Comparison of ENCODE assay signal across 1 cellular context in genomic region chr11:10808553-10809372, GRCh38.
TF ChIP-seq lines count a peak whose summit lies in the region.

Gene EIF4G2 (minus strand): TSS chr11:10808926.

TF ChIP-seq in HepG2, 621 proteins besides CTCF, POLR2A, EP300 and RAD21 (continued from another document and continues in another):
- TF ChIP-seq MED1 (CRISPR knock-in tag; IDR thresholded peaks at IDR 0.05) (peak; percentile 83), ZNF260 (CRISPR knock-in tag; IDR thresholded peaks at IDR 0.05; ENCODE audit: borderline replicate concordance, low read depth) (no peak), ZNF761 (CRISPR knock-in tag; conservative IDR thresholded peaks at IDR 0.05) (0 out of 2 replicates have a peak, but pooled peaks have one; percentile 79), WIZ (CRISPR knock-in tag; IDR thresholded peaks at IDR 0.05) (peak; percentile 34; the same call in 1 of the 2 replicates), MTF2 (CRISPR knock-in tag; IDR thresholded peaks at IDR 0.05; ENCODE audit: borderline replicate concordance) (peak; percentile 62; the same call in 1 of the 2 replicates), DR1 (CRISPR knock-in tag; IDR thresholded peaks at IDR 0.05) (peak; percentile 99), ASH2L (IDR thresholded peaks at IDR 0.05; ENCODE audit: insufficient read length, low read depth, low read length) (peak; percentile 68), ZNF546 (CRISPR knock-in tag; conservative IDR thresholded peaks at IDR 0.05) (0 out of 2 replicates have a peak, but pooled peaks have one; percentile 74), ZSCAN31 (CRISPR knock-in tag; IDR thresholded peaks at IDR 0.05; ENCODE audit: low read depth) (peak; percentile 80; the same call in 1 of the 2 replicates), PLSCR1 (CRISPR knock-in tag; IDR thresholded peaks at IDR 0.05; ENCODE audit: borderline replicate concordance) (no peak), ZNF687 (CRISPR knock-in tag; IDR thresholded peaks at IDR 0.05) (peak; percentile 85), ZNF382 (CRISPR knock-in tag; IDR thresholded peaks at IDR 0.05; ENCODE audit: borderline replicate concordance) (no peak), ARNT2 (CRISPR knock-in tag; IDR thresholded peaks at IDR 0.05; ENCODE audit: low read depth) (peak; percentile 45; the same call in 1 of the 2 replicates), YEATS2 (CRISPR knock-in tag; IDR thresholded peaks at IDR 0.05; ENCODE audit: borderline replicate concordance) (peak; percentile 74; the same call in 1 of the 2 replicates), PHB2 (IDR thresholded peaks at IDR 0.05; ENCODE audit: partially characterized antibody) (no peak), RAD51 (IDR thresholded peaks at IDR 0.05; ENCODE audit: borderline replicate concordance) (no peak), FUBP1 (CRISPR knock-in tag; IDR thresholded peaks at IDR 0.05; ENCODE audit: borderline replicate concordance) (no peak), KMT2A (CRISPR knock-in tag; IDR thresholded peaks at IDR 0.05) (peak; percentile 83), KMT2B (CRISPR knock-in tag; IDR thresholded peaks at IDR 0.05) (peak; percentile 76), ZNF704 (CRISPR knock-in tag; IDR thresholded peaks at IDR 0.05; ENCODE audit: borderline replicate concordance) (peak; percentile 74; the same call in 1 of the 2 replicates), ZNF20 (CRISPR knock-in tag; IDR thresholded peaks at IDR 0.05) (peak; percentile 72; the same call in 1 of the 2 replicates), ZNF557 (CRISPR knock-in tag; IDR thresholded peaks at IDR 0.05) (0 out of 2 replicates have a peak, but pooled peaks have one; percentile 29), NFKB2 (CRISPR knock-in tag; IDR thresholded peaks at IDR 0.05; ENCODE audit: borderline replicate concordance) (peak; percentile 53; the same call in 1 of the 2 replicates), HES4 (CRISPR knock-in tag; IDR thresholded peaks at IDR 0.05; ENCODE audit: borderline replicate concordance) (peak; percentile 55), ZBTB26 (CRISPR knock-in tag; IDR thresholded peaks at IDR 0.05; ENCODE audit: borderline replicate concordance) (peak; percentile 27; the same call in 1 of the 2 replicates), TFDP2 (CRISPR knock-in tag; IDR thresholded peaks at IDR 0.05) (peak; percentile 55), ZNF343 (CRISPR knock-in tag; IDR thresholded peaks at IDR 0.05) (peak; percentile 85), ZNF17 (CRISPR knock-in tag; IDR thresholded peaks at IDR 0.05) (no peak), SOX13 (IDR thresholded peaks at IDR 0.05) (no peak), SOX13 (CRISPR knock-in tag; conservative IDR thresholded peaks at IDR 0.05 in 1 of 2, IDR thresholded peaks at IDR 0.05 in 1 of 2) (peak in 1 of 2 experiments; percentile 31; a peak in 1 of 4 replicates)
- TF ChIP-seq, protein P1, sequence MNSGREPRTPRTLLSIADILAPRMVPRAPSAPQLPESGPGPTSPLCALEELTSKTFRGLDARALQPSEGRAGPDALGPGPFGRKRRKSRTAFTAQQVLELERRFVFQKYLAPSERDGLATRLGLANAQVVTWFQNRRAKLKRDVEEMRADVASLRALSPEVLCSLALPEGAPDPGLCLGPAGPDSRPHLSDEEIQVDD (CRISPR knock-in tag; IDR thresholded peaks at IDR 0.05; ENCODE audit: borderline replicate concordance), result no peak
- TF ChIP-seq, protein P2, sequence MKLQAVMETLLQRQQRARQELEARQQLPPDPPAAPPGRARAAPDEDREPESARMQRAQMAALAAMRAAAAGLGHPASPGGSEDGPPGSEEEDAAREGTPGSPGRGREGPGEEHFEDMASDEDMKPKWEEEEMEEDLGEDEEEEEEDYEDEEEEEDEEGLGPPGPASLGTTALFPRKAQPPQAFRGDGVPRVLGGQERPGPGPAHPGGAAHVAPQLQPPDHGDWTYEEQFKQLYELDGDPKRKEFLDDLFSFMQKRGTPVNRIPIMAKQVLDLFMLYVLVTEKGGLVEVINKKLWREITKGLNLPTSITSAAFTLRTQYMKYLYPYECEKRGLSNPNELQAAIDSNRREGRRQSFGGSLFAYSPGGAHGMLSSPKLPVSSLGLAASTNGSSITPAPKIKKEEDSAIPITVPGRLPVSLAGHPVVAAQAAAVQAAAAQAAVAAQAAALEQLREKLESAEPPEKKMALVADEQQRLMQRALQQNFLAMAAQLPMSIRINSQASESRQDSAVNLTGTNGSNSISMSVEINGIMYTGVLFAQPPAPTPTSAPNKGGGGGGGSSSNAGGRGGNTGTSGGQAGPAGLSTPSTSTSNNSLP (IDR thresholded peaks at IDR 0.05; ENCODE audit: low read depth, low read length), result no peak
- TF ChIP-seq, protein P3, sequence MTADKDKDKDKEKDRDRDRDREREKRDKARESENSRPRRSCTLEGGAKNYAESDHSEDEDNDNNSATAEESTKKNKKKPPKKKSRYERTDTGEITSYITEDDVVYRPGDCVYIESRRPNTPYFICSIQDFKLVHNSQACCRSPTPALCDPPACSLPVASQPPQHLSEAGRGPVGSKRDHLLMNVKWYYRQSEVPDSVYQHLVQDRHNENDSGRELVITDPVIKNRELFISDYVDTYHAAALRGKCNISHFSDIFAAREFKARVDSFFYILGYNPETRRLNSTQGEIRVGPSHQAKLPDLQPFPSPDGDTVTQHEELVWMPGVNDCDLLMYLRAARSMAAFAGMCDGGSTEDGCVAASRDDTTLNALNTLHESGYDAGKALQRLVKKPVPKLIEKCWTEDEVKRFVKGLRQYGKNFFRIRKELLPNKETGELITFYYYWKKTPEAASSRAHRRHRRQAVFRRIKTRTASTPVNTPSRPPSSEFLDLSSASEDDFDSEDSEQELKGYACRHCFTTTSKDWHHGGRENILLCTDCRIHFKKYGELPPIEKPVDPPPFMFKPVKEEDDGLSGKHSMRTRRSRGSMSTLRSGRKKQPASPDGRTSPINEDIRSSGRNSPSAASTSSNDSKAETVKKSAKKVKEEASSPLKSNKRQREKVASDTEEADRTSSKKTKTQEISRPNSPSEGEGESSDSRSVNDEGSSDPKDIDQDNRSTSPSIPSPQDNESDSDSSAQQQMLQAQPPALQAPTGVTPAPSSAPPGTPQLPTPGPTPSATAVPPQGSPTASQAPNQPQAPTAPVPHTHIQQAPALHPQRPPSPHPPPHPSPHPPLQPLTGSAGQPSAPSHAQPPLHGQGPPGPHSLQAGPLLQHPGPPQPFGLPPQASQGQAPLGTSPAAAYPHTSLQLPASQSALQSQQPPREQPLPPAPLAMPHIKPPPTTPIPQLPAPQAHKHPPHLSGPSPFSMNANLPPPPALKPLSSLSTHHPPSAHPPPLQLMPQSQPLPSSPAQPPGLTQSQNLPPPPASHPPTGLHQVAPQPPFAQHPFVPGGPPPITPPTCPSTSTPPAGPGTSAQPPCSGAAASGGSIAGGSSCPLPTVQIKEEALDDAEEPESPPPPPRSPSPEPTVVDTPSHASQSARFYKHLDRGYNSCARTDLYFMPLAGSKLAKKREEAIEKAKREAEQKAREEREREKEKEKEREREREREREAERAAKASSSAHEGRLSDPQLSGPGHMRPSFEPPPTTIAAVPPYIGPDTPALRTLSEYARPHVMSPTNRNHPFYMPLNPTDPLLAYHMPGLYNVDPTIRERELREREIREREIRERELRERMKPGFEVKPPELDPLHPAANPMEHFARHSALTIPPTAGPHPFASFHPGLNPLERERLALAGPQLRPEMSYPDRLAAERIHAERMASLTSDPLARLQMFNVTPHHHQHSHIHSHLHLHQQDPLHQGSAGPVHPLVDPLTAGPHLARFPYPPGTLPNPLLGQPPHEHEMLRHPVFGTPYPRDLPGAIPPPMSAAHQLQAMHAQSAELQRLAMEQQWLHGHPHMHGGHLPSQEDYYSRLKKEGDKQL (CRISPR knock-in tag; IDR thresholded peaks at IDR 0.05; ENCODE audit: low read depth), result 0 out of 2 replicates have a peak, but pooled peaks have one; percentile 13
- TF ChIP-seq, protein P4, sequence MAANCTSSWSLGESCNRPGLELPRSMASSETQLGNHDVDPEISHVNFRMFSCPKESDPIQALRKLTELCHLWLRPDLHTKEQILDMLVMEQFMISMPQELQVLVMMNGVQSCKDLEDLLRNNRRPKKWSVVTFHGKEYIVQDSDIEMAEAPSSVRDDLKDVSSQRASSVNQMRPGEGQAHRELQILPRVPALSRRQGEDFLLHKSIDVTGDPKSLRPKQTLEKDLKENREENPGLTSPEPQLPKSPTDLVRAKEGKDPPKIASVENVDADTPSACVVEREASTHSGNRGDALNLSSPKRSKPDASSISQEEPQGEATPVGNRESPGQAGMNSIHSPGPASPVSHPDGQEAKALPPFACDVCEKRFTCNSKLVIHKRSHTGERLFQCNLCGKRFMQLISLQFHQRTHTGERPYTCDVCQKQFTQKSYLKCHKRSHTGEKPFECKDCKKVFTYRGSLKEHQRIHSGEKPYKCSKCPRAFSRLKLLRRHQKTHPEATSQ (CRISPR knock-in tag; IDR thresholded peaks at IDR 0.05; ENCODE audit: borderline replicate concordance), result 0 out of 2 replicates have a peak, but pooled peaks have one; percentile 72
- TF ChIP-seq, protein P5, sequence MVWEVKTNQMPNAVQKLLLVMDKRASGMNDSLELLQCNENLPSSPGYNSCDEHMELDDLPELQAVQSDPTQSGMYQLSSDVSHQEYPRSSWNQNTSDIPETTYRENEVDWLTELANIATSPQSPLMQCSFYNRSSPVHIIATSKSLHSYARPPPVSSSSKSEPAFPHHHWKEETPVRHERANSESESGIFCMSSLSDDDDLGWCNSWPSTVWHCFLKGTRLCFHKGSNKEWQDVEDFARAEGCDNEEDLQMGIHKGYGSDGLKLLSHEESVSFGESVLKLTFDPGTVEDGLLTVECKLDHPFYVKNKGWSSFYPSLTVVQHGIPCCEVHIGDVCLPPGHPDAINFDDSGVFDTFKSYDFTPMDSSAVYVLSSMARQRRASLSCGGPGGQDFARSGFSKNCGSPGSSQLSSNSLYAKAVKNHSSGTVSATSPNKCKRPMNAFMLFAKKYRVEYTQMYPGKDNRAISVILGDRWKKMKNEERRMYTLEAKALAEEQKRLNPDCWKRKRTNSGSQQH (CRISPR knock-in tag; IDR thresholded peaks at IDR 0.05; ENCODE audit: low read depth), result peak; percentile 65
